Comparison of ENCODE assay signal across 17 cellular contexts in genomic region chr15:40328711-40329240, GRCh38. TPM values are rescaled to one million over a fixed set of nuclear protein-coding genes. Genes with fewer than 3 reads are reported as not detected.
DNase-seq lines count a peak whose midpoint lies in the region; TF ChIP-seq lines count a peak whose summit lies in the region.
"Had no signal": no experiment of that assay in that cellular context is flagged by ENCODE, and none has a peak within 500 bp of the region (broad histone marks: within the 10 kb centered on the region; RNA-seq: fewer than 3 reads in every experiment).

No MANE protein-coding gene starts in this region.

- no CpG with 5 or more reads among the region's 6 CpGs for WGBS in mesendoderm (ENCODE audit: extremely low coverage, insufficient coverage, low lambda C conversion rate)

- H3K9me3 Mint-ChIP-seq in MCF 10A (ENCODE audit: unreplicated experiment): no peaks in the 10 kb centered on the region
- peaks cover 0 to 1% (median 0%) of the 10 kb centered on the region in 7 donors for H3K9me3 Mint-ChIP-seq in CD14-positive monocyte

- no peak overlapping the region for H2BK120ac ChIP-seq in mesendoderm (ENCODE audit: low read depth, low read length)

- no peak overlapping the region for H3K18ac ChIP-seq in mesendoderm (ENCODE audit: low read length)

- H3K56ac ChIP-seq in mesendoderm (ENCODE audit: low read length): peak overlapping the region; percentile 64

- peaks cover 41% of the 10 kb centered on the region for H3K4me1 Mint-ChIP-seq in MCF 10A (ENCODE audit: insufficient read depth, unreplicated experiment)
- peaks cover 87% of the 10 kb centered on the region for H3K4me1 Mint-ChIP-seq in CD14-positive monocyte

- TF ChIP-seq CTCF in MCF 10A (IDR thresholded peaks at IDR 0.05; ENCODE audit: unreplicated experiment) (no peak), breast epithelium (IDR thresholded peaks at IDR 0.05) (no peak), tibial artery (IDR thresholded peaks at IDR 0.05) (no peak), CD14-positive monocyte (IDR thresholded peaks at IDR 0.05) (no peak)

- H3K9ac ChIP-seq in adipocyte (ENCODE audit: low read length): peak overlapping the region; percentile 35
- H3K9ac ChIP-seq in mesendoderm (ENCODE audit: low read length): no peak overlapping the region

- H3K4me2 ChIP-seq in mesendoderm (ENCODE audit: low read length): no peak overlapping the region

- H2BK15ac ChIP-seq in mesendoderm (replicated peaks; ENCODE audit: low read depth): no peak overlapping the region

- no peaks in the 10 kb centered on the region for H3K79me2 ChIP-seq in mesendoderm (ENCODE audit: control insufficient read depth, insufficient read depth, low read length)

- H3K9me3 ChIP-seq in breast epithelium: no peaks in the 10 kb centered on the region
- no peaks in the 10 kb centered on the region for H3K9me3 ChIP-seq in adipocyte (ENCODE audit: control insufficient read depth, low read length)
- H3K9me3 ChIP-seq in tibial artery: no peaks in the 10 kb centered on the region

- no peak overlapping the region for H2AK5ac ChIP-seq in mesendoderm (ENCODE audit: low read length)

- no peaks in the 10 kb centered on the region for H3K79me1 ChIP-seq in mesendoderm (ENCODE audit: low read length)

- H3K4me3 ChIP-seq in breast epithelium: no peak overlapping the region
- H3K4me3 ChIP-seq in adipocyte (ENCODE audit: low read length): no peak overlapping the region
- H3K4me3 ChIP-seq in mesendoderm (ENCODE audit: low read length): no peak overlapping the region
- H3K4me3 ChIP-seq in tibial artery: peak overlapping the region; percentile 75 to 97

- TSS peak; percentile 5 for BruUV-seq in MCF 10A (replicated peaks; lab: Mats Ljungman, UMichigan)

- no peaks in the 10 kb centered on the region for H3K27me3 Mint-ChIP-seq in MCF 10A (ENCODE audit: insufficient read depth, unreplicated experiment)
- peaks cover 1 to 4% (median 2%) of the 10 kb centered on the region in 3 donors for H3K27me3 Mint-ChIP-seq in CD14-positive monocyte (ENCODE audit: low read depth in 3 of 3)

- intact Hi-C loops in MCF 10A (cut with micrococcal nuclease) (no loop called here), breast epithelium (cut with DNase I; ENCODE audit: low total_unique reads) (no loop called here), tibial artery (cut with DNase I; ENCODE audit: low total_unique reads) (no loop called here), CD14-positive monocyte (cut with micrococcal nuclease) (no loop called here)

- no peak overlapping the region for H3K4ac ChIP-seq in mesendoderm (ENCODE audit: low read depth, low read length)

- DNase-seq in MCF 10A (ENCODE audit: unreplicated experiment) (no peak), breast epithelium (ENCODE audit: low spot score in 2 of 2) (no peak), adipocyte (ENCODE audit: low read depth) (no peak), mesendoderm (no peak), tibial artery (no peak), NCI-H82 treated with DMSO at 0.1 percent for 48 hours (lab: John Stamatoyannopoulos, UW; ENCODE audit: unreplicated experiment) (no peak), epidermal melanocyte (ENCODE audit: insufficient read length, low spot score) (no peak), CD14-positive monocyte (ENCODE audit: low spot score) (no peak)
- DNase-seq: activated CD8-positive, alpha-beta T cell treated with anti-CD3 and anti-CD28 coated beads, Interleukin-2, amount 10 ng/mL, durations not matched to agents 7 days and 5 days; activated effector memory CD4-positive, alpha-beta T cell treated with anti-CD3 and anti-CD28 coated beads, Interleukin-2, amount 50 U/mL, for 16 hours; effector CD8-positive, alpha-beta T cell; foreskin fibroblast; GDM1; NCI-H2227 treated with DMSO at 0.1 percent for 48 hours; SIG-M5; stimulated activated CD4-positive, alpha-beta T cell treated with anti-CD3 and anti-CD28 coated beads, Interleukin-2, amount 100 ng/mL, for 24 hours had no signal

- no peak overlapping the region for H3K27ac Mint-ChIP-seq in MCF 10A (ENCODE audit: low read depth, unreplicated experiment)
- peak overlapping the region in 1 of 7 donors; percentile 23 for H3K27ac Mint-ChIP-seq in CD14-positive monocyte
- H3K27ac Mint-ChIP-seq: activated CD8-positive, alpha-beta T cell treated with anti-CD3 and anti-CD28 coated beads, Interleukin-2, amount 10 ng/mL, durations not matched to agents 7 days and 5 days had no signal

- CTCF ChIA-PET in MCF 10A (lab: Yijun Ruan, JAX): interaction anchor here (0.8 to 7.5 kb wide), 11 partner anchors 9 to 112 kb away, joined by 3 to 105 read pairs (median 4); partner anchors contain the start of gene CCDC9B

- H3K27me3 ChIP-seq in breast epithelium (no peaks in the 10 kb centered on the region), adipocyte (replicated peaks; ENCODE audit: control insufficient read depth, insufficient read depth, low read length) (no peaks in the 10 kb centered on the region), mesendoderm (ENCODE audit: insufficient read depth, low read length, poor library complexity) (no peaks in the 10 kb centered on the region), tibial artery (no peaks in the 10 kb centered on the region)

- H2BK5ac ChIP-seq in mesendoderm (ENCODE audit: low read length): no peak overlapping the region

- no peaks in the 10 kb centered on the region for H3K36me3 ChIP-seq in breast epithelium
- H3K36me3 ChIP-seq in adipocyte (ENCODE audit: control insufficient read depth, insufficient read depth, low read length, severe bottlenecking): peaks cover 5% of the 10 kb centered on the region
- no peaks in the 10 kb centered on the region for H3K36me3 ChIP-seq in mesendoderm (ENCODE audit: control insufficient read depth, insufficient read depth, low read length)
- peaks cover 0 to 8% (median 0%) of the 10 kb centered on the region in 3 donors for H3K36me3 ChIP-seq in tibial artery

- TF ChIP-seq POLR2A in breast epithelium (IDR thresholded peaks at IDR 0.05): no peak

- no peak overlapping the region for H4K5ac ChIP-seq in mesendoderm (ENCODE audit: low read length)

- POLR2A ChIA-PET in MCF 10A (lab: Yijun Ruan, JAX): interaction anchor here (0.7 to 5.7 kb wide), 7 partner anchors 10 to 548 kb away, joined by 3 to 62 read pairs (median 3); partner anchors contain the start of genes CCDC9B, IVD and KNSTRN

- H4K8ac ChIP-seq in mesendoderm (ENCODE audit: low read depth, low read length): no peak overlapping the region

- H3K36me3 Mint-ChIP-seq in MCF 10A (ENCODE audit: insufficient read depth, unreplicated experiment) (peaks cover 24% of the 10 kb centered on the region), CD14-positive monocyte (peaks cover 54 to 56% of the 10 kb centered on the region in 2 donors)

- no peak overlapping the region for H3K27ac ChIP-seq in breast epithelium
- no peak overlapping the region for H3K27ac ChIP-seq in mesendoderm (ENCODE audit: low read depth, low read length)
- peak overlapping the region; percentile 90 to 92 for H3K27ac ChIP-seq in tibial artery

- H3K23ac ChIP-seq in mesendoderm (ENCODE audit: low read length): no peak overlapping the region

- H3K4me3 Mint-ChIP-seq in MCF 10A (ENCODE audit: unreplicated experiment): no peak overlapping the region
- peak overlapping the region in 1 of 2 donors; percentile 24 for H3K4me3 Mint-ChIP-seq in CD14-positive monocyte
- H3K4me3 Mint-ChIP-seq: activated CD8-positive, alpha-beta T cell treated with anti-CD3 and anti-CD28 coated beads, Interleukin-2, amount 10 ng/mL, durations not matched to agents 7 days and 5 days had no signal

- peaks cover 4 to 5% of the 10 kb centered on the region in 2 donors for H3K4me1 ChIP-seq in breast epithelium
- peaks cover 54% of the 10 kb centered on the region for H3K4me1 ChIP-seq in adipocyte (ENCODE audit: control insufficient read depth, insufficient read depth, low read length)
- H3K4me1 ChIP-seq in mesendoderm (ENCODE audit: control insufficient read depth, low read depth, low read length): peaks cover 13% of the 10 kb centered on the region
- peaks cover 0 to 84% (median 62%) of the 10 kb centered on the region in 4 donors for H3K4me1 ChIP-seq in tibial artery

RNA-seq across cellular contexts. Expression of gene INAFM2, which starts 5.3 kb away (rescaled TPM):
- 14.9 and 15.7 TPM in 2 replicates for total RNA-seq in MCF 10A (2022)
- total RNA-seq in breast epithelium: 10 to 100 TPM in 2 of 3 donors, 1 to 10 TPM in 1; 5.1 to 17.3 (median 12.5) TPM
- 17.9 TPM for polyA plus RNA-seq in mesendoderm (2013, experiment 1 of 2)
- polyA plus RNA-seq in mesendoderm (2013, experiment 2 of 2): 17.4 TPM
- 1 to 10 TPM; 5.1 to 8.3 TPM for polyA plus RNA-seq in CD14-positive monocyte

RNA-seq across cellular contexts. Expression of gene CCDC9B, which starts 12.0 kb away (rescaled TPM):
- total RNA-seq in MCF 10A (2022): 36.0 and 45.3 TPM in 2 replicates
- 10 to 100 TPM in 1 of 3 donors, 1 to 10 TPM in 2; 4.0 to 14.1 (median 9.4) TPM for total RNA-seq in breast epithelium
- 0.44 TPM for polyA plus RNA-seq in mesendoderm (2013, experiment 1 of 2)
- 0.29 TPM for polyA plus RNA-seq in mesendoderm (2013, experiment 2 of 2)
- under 1 TPM; 0.13 to 0.39 TPM for polyA plus RNA-seq in CD14-positive monocyte

RNA-seq across cellular contexts. Expression of gene PLCB2, which starts 21.0 kb away (rescaled TPM):
- total RNA-seq in MCF 10A (2022) (0.15 and 0.84 TPM in 2 replicates), breast epithelium (10 to 100 TPM in 2 of 3 donors, 1 to 10 TPM in 1; 4.3 to 17.9 (median 13.6) TPM)
- polyA plus RNA-seq in mesendoderm (2013, experiment 1 of 2): 7.6 TPM
- polyA plus RNA-seq in mesendoderm (2013, experiment 2 of 2): 7.0 TPM
- polyA plus RNA-seq in CD14-positive monocyte: 10 to 100 TPM; 56.5 to 74.5 TPM

RNA-seq across cellular contexts. Expression of gene PHGR1, which starts 22.1 kb away (rescaled TPM):
- total RNA-seq in MCF 10A (2022) (not detected in 2 replicates), breast epithelium (1 to 10 TPM in 2 of 3 donors, not detected in 1; 7.0 to 8.5 TPM)
- not detected for polyA plus RNA-seq in mesendoderm (2013, experiment 1 of 2)
- not detected for polyA plus RNA-seq in mesendoderm (2013, experiment 2 of 2)
- polyA plus RNA-seq in CD14-positive monocyte: not detected
- total RNA-seq: activated CD8-positive, alpha-beta T cell treated with anti-CD3 and anti-CD28 coated beads, Interleukin-2, amount 10 ng/mL, durations not matched to agents 7 days and 5 days; ureter had no signal

RNA-seq across cellular contexts. Expression of gene DISP2, which starts 29.2 kb away (rescaled TPM):
- 1.8 and 2.1 TPM in 2 replicates for total RNA-seq in MCF 10A (2022)
- total RNA-seq in breast epithelium: under 1 TPM; under 0.01 to 0.88 (median under 0.01) TPM
- 1.6 TPM for polyA plus RNA-seq in mesendoderm (2013, experiment 1 of 2)
- 1.1 TPM for polyA plus RNA-seq in mesendoderm (2013, experiment 2 of 2)
- under 1 TPM in 1 of 2 donors, not detected in 1; 0.01 TPM for polyA plus RNA-seq in CD14-positive monocyte

Comparison
In these comparisons a context has a peak if more than half of its experiments do, and no peak if none do; other contexts are left out.
1. H3K27ac ChIP-seq: peak in tibial artery (2 of 2); none in breast epithelium (0 of 2) and mesendoderm (single experiment).
2. H3K4me3 ChIP-seq: peak in tibial artery (2 of 2); none in breast epithelium (0 of 3), adipocyte (single experiment) and mesendoderm (single experiment).